ENCODE assay signal across 37 cellular contexts in genomic region chr15:24729760-24730159, GRCh38. TPM values are rescaled to one million over a fixed set of nuclear protein-coding genes. Genes with fewer than 3 reads are reported as not detected.
"Had no signal": no experiment of that assay in that cellular context is flagged by ENCODE, and none has a peak within 500 bp of the region (broad histone marks: within the 10 kb centered on the region; RNA-seq: fewer than 3 reads in every experiment).

No MANE protein-coding gene starts in this region.

- H3K9me3 ChIP-seq: adrenal gland, ascending aorta, body of pancreas, breast epithelium had no signal

- H3K36me3 ChIP-seq: adrenal gland, ascending aorta, brain microvascular endothelial cell, breast epithelium, cardiac muscle cell had no signal

- H3K27me3 ChIP-seq: adrenal gland, ascending aorta, body of pancreas, brain microvascular endothelial cell, breast epithelium, cardiac muscle cell had no signal

- DNase-seq: activated effector memory CD4-positive, alpha-beta T cell treated with anti-CD3 and anti-CD28 coated beads, Interleukin-2, amount 50 U/mL, for 16 hours; activated effector memory CD4-positive, alpha-beta T cell treated with Interleukin-2 at 50 U/mL for 16 hours; activated gamma-delta T cell; activated gamma-delta T cell treated with Interleukin-2 at 50 U/mL for 16 hours; activated naive CD4-positive, alpha-beta T cell; activated naive CD4-positive, alpha-beta T cell treated with anti-CD3 and anti-CD28 coated beads for 36 hours; activated naive CD4-positive, alpha-beta T cell treated with anti-CD3 and anti-CD28 coated beads, Interleukin-2, amount 10 ng/mL, durations not matched to agents 7 days and 5 days; activated naive CD4-positive, alpha-beta T cell treated with anti-CD3 and anti-CD28 coated beads, Interleukin-2, amount 50 U/mL, for 16 hours; activated naive CD4-positive, alpha-beta T cell treated with Interleukin-2 at 50 U/mL for 16 hours; activated naive CD8-positive, alpha-beta T cell treated with anti-CD3 and anti-CD28 coated beads for 36 hours; activated naive CD8-positive, alpha-beta T cell treated with anti-CD3 and anti-CD28 coated beads, Interleukin-2, amount 10 ng/mL, durations not matched to agents 7 days and 5 days; activated naive CD8-positive, alpha-beta T cell treated with anti-CD3 and anti-CD28 coated beads, Interleukin-2, amount 50 U/mL, for 24 hours; activated T-cell treated with anti-CD3 and anti-CD28 coated beads, Interleukin-2, amount 50 U/mL, for 24 hours; activated T-cell treated with anti-CD3 and anti-CD28 coated beads, Interleukin-2, amount 50 U/mL, for 4 hours; activated T-cell treated with anti-CD3 and anti-CD28 coated beads, Interleukin-2, amount 50 U/mL, for 48 hours; activated T-cell treated with anti-CD3 and anti-CD28 coated beads, Interleukin-2, amount 50 U/mL, for 72 hours; adrenal gland; amniotic stem cell; amygdala; anterior cingulate cortex; aorta; body of pancreas; brain microvascular endothelial cell; caudate nucleus; central memory CD4-positive, alpha-beta T cell; cerebellar nuclear complex had no signal

- H3K4me1 ChIP-seq: adrenal gland, ascending aorta, body of pancreas, breast epithelium had no signal

- FAIRE-seq: astrocyte, bronchial epithelial cell had no signal

- H3K4me3 ChIP-seq: adrenal gland, ascending aorta, body of pancreas, breast epithelium, cardiac muscle cell had no signal

- H3K27ac ChIP-seq: adrenal gland, ascending aorta, body of pancreas, brain microvascular endothelial cell, breast epithelium, cardiac muscle cell had no signal

- ATAC-seq: activated naive CD4-positive, alpha-beta T cell treated with anti-CD3 and anti-CD28 coated beads, Interleukin-2, amount 50 U/mL, for 72 hours; activated naive CD8-positive, alpha-beta T cell treated with anti-CD3 and anti-CD28 coated beads, Interleukin-2, amount 50 U/mL, for 24 hours; activated T-cell treated with anti-CD3 and anti-CD28 coated beads, Interleukin-2, amount 50 U/mL, for 4 hours; activated T-cell treated with anti-CD3 and anti-CD28 coated beads, Interleukin-2, amount 50 U/mL, for 72 hours; activated T-helper 17 cell treated with anti-CD3 and anti-CD28 coated beads, Interleukin-2, amount 50 U/mL, for 72 hours; body of pancreas had no signal

RNA-seq across cellular contexts. Expression of gene NPAP1, which starts 54.2 kb away (rescaled TPM):
- total RNA-seq: activated naive CD4-positive, alpha-beta T cell treated with anti-CD3 and anti-CD28 coated beads for 36 hours; activated naive CD4-positive, alpha-beta T cell treated with anti-CD3 and anti-CD28 coated beads, Interleukin-2, amount 50 U/mL, for 72 hours; activated naive CD8-positive, alpha-beta T cell treated with anti-CD3 and anti-CD28 coated beads for 36 hours; activated naive CD8-positive, alpha-beta T cell treated with anti-CD3 and anti-CD28 coated beads, Interleukin-2, amount 10 ng/mL, durations not matched to agents 7 days and 5 days; activated T-cell treated with anti-CD3 and anti-CD28 coated beads, Interleukin-2, amount 50 U/mL, for 4 hours; activated T-cell treated with anti-CD3 and anti-CD28 coated beads, Interleukin-2, amount 50 U/mL, for 72 hours; activated T-helper 1 cell treated with anti-CD3 and anti-CD28 coated beads, Interleukin-12 subunit alpha, Interleukin-12 subunit beta, Interleukin-2, Interleukin-4 antibody, amounts not matched to agents 30 ng/mL and 10 ng/mL and 1 ng/mL, durations not matched to agents 14 hours and 24 hours and 36 hours; activated T-helper 17 cell treated with anti-CD3 and anti-CD28 coated beads, Interleukin-2, amount 50 U/mL, for 72 hours; activated T-helper 2 cell treated with anti-CD3 and anti-CD28 coated beads, Interferon-gamma antibody, Interleukin-2, Interleukin-4, amounts not matched to agents 10 μg/mL and 5 μg/mL and 100 μg/mL, durations not matched to agents 14 hours and 24 hours and 36 hours; aorta; ascending aorta; astrocyte; breast epithelium; bronchial epithelial cell; cardiac septum; chondrocyte had no signal
